ENCODE assay signal across 13 cellular contexts in genomic region chr3:157238527-157238926, GRCh38.
"Had no signal": no experiment of that assay in that cellular context is flagged by ENCODE, and none has a peak within 500 bp of the region (broad histone marks: within the 10 kb centered on the region; RNA-seq: fewer than 3 reads in every experiment).

No MANE protein-coding gene starts in this region.

- H3K36me3 ChIP-seq: adrenal gland, ascending aorta, brain microvascular endothelial cell, left ventricle myocardium inferior, ovary, prostate gland, stomach, thyroid gland, upper lobe of left lung, vagina had no signal

- H3K4me1 ChIP-seq: adrenal gland, ascending aorta, prostate gland, vagina had no signal

- H3K9me3 ChIP-seq: adrenal gland, ascending aorta, left ventricle myocardium inferior, ovary, prostate gland, stomach, thyroid gland, upper lobe of left lung, vagina had no signal

- H3K27ac ChIP-seq: adrenal gland, ascending aorta, brain microvascular endothelial cell, coronary artery, left ventricle myocardium inferior, ovary, prostate gland, stomach, thyroid gland, upper lobe of left lung, vagina, VCaP had no signal

- H3K27me3 ChIP-seq: adrenal gland, ascending aorta, brain microvascular endothelial cell, ovary, stomach, thyroid gland, upper lobe of left lung, vagina had no signal

- H3K4me3 ChIP-seq: adrenal gland, ascending aorta, coronary artery, left ventricle myocardium inferior, lung, ovary, prostate gland, stomach, thyroid gland, upper lobe of left lung, vagina had no signal
